7 cellular contexts compared by ENCODE assay signal in the genomic region with DNA sequence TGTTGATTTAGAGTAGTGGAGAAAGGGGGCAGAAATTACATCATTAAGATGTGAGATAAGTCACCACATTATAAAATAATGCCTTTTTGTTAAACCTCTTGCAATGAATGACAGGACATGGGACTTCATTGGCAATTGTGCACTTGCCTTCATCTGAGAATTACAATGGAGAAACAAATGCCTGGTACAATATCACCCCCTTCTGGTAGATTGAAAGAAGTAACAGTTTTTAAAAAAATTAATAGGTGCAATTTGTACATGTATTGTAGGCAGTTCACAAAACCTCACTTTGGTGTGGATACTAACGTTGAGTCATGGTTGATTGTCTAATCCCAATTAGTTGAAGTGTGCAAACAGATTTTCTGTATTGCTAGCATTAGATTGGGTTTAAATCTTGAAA. TPM values are rescaled to one million over a fixed set of nuclear protein-coding genes. Genes with fewer than 3 reads are reported as not detected.
DNase-seq lines count a peak whose midpoint lies in the region; ATAC-seq and TF ChIP-seq lines count a peak whose summit lies in the region.

No MANE protein-coding gene starts in this region.

- no peak overlapping the region for H2AFZ ChIP-seq in smooth muscle cell (ENCODE audit: low read depth)

- H3K79me2 ChIP-seq in smooth muscle cell (ENCODE audit: low read depth) = no peaks in the 10 kb centered on the region

- H3K4me1 ChIP-seq in adrenal gland (replicated peaks in 1 of 2) = peaks cover 0 to 17% of the 10 kb centered on the region in 2 donors
- no peaks in the 10 kb centered on the region for H3K4me1 ChIP-seq in right cardiac atrium (ENCODE audit: control insufficient read depth, insufficient read depth, low read length)
- H3K4me1 ChIP-seq in smooth muscle cell (ENCODE audit: low read depth) = no peaks in the 10 kb centered on the region

- H3K4me3 Mint-ChIP-seq in HFFc6 = no peak overlapping the region

- peak; percentile 43 to 73 for ATAC-seq in right cardiac atrium

- H3K4me3 ChIP-seq in adrenal gland (no peak overlapping the region), right cardiac atrium (ENCODE audit: low read length) (no peak overlapping the region), smooth muscle cell (no peak overlapping the region)

- no peak overlapping the region for H3K9ac ChIP-seq in smooth muscle cell (ENCODE audit: low read depth)

- DNase-seq in G401 (ENCODE audit: low spot score) = peak; percentile 61
- peak; percentile 54 for DNase-seq in HFFc6
- peak; percentile 41 for DNase-seq in NCI-H524 treated with DMSO at 0.1 percent for 48 hours (lab: John Stamatoyannopoulos, UW)
- no peak for DNase-seq in adrenal gland
- DNase-seq in right cardiac atrium = no peak
- no peak for DNase-seq in smooth muscle cell (lab: John Stamatoyannopoulos, UW; ENCODE audit: unreplicated experiment)
- DNase-seq in mesenteric fat pad (ENCODE audit: low spot score) = no peak

- H3K4me2 ChIP-seq in smooth muscle cell = no peak overlapping the region

- H3K27me3 Mint-ChIP-seq in HFFc6 (ENCODE audit: insufficient read depth) = peaks cover 8% of the 10 kb centered on the region; the same call in 1 of the 2 replicates

- H3K27ac Mint-ChIP-seq in HFFc6 = no peak overlapping the region

- H3K36me3 ChIP-seq in adrenal gland (replicated peaks in 1 of 2) (no peaks in the 10 kb centered on the region), smooth muscle cell (ENCODE audit: low read depth) (no peaks in the 10 kb centered on the region)

- H3K9me3 ChIP-seq in adrenal gland (replicated peaks in 1 of 3) (no peaks in the 10 kb centered on the region), right cardiac atrium (ENCODE audit: control insufficient read depth, low read length) (no peaks in the 10 kb centered on the region), smooth muscle cell (replicated peaks; ENCODE audit: low read depth) (no peaks in the 10 kb centered on the region)

- H3K36me3 Mint-ChIP-seq in HFFc6 (ENCODE audit: low read depth) = no peaks in the 10 kb centered on the region

- TF ChIP-seq POLR2A in adrenal gland (IDR thresholded peaks at IDR 0.05) = no peak

- peaks cover 20% of the 10 kb centered on the region for H3K4me1 Mint-ChIP-seq in HFFc6 (ENCODE audit: low read depth)

- in situ Hi-C loops in G401 (cut with HindIII; ENCODE audit: low sequenced_read_pairs) = no loop called here

- TF ChIP-seq CTCF in HFFc6 (IDR thresholded peaks at IDR 0.05) (peak; percentile 91), adrenal gland (IDR thresholded peaks at IDR 0.05) (peak; percentile 54 to 88 (median 78)), smooth muscle cell (IDR thresholded peaks at IDR 0.05; ENCODE audit: borderline replicate concordance, insufficient read depth, poor library complexity, severe bottlenecking) (peak; percentile 69)

- no peaks in the 10 kb centered on the region for H3F3A ChIP-seq in smooth muscle cell (ENCODE audit: low read depth)

- intact Hi-C loops in adrenal gland (cut with DNase I) = loop anchor here (5.0 kb wide), 3 partner anchors 56 to 116 kb away; no protein-coding TSS in a partner anchor
- intact Hi-C loops in right cardiac atrium (cut with DNase I) = loop anchor here in 3 of 4 donors (2.0 to 5.0 kb wide), 4 partner anchors 56 to 116 kb away; no protein-coding TSS in a partner anchor

- no peaks in the 10 kb centered on the region for H4K20me1 ChIP-seq in smooth muscle cell (ENCODE audit: low read depth)

- H3K27me3 ChIP-seq in adrenal gland (no peaks in the 10 kb centered on the region), right cardiac atrium (ENCODE audit: control insufficient read depth, insufficient read depth) (no peaks in the 10 kb centered on the region), smooth muscle cell (ENCODE audit: low read depth) (no peaks in the 10 kb centered on the region)

- H3K27ac ChIP-seq in adrenal gland (no peak overlapping the region), right cardiac atrium (ENCODE audit: low read length) (no peak overlapping the region), smooth muscle cell (ENCODE audit: low read depth) (no peak overlapping the region)

- no peaks in the 10 kb centered on the region for H3K9me3 Mint-ChIP-seq in HFFc6

- 0 to 4% (median 2%) methylated on average over 1 of the region's 1 CpG for WGBS in adrenal gland, 4 donors
- WGBS in right cardiac atrium = 0% methylated on average over 1 of the region's 1 CpG
- 15% methylated on average over 1 of the region's 1 CpG for WGBS in smooth muscle cell (ENCODE audit: low lambda C conversion rate)

RNA-seq across cellular contexts. Expression of gene P2RY14, which starts 4.6 kb away (rescaled TPM):
- total RNA-seq in G401 (2014; rRNA removed; shearing (Covaris generic)) = not detected in 2 replicates
- not detected for total RNA-seq in HFFc6 (2021; fragmentation: NEBNext Ultra II Directional; extraction: Animal tissue kit (Norgen Biotek cat#: 25700))
- total RNA-seq in adrenal gland = 1 to 10 TPM in 1 of 8 donors, under 1 TPM in 6, not detected in 1; 0.28 to 2.4 (median 0.65) TPM
- polyA plus RNA-seq in adrenal gland = under 1 TPM; 0.40 to 0.57 (median 0.57) TPM
- total RNA-seq in right cardiac atrium = 1 to 10 TPM in 3 of 4 donors, under 1 TPM in 1; 0.39 to 1.3 (median 1.2) TPM
- polyA plus RNA-seq in right cardiac atrium = 1.9 TPM
- total RNA-seq in smooth muscle cell = not detected in 2 replicates
- polyA plus RNA-seq in smooth muscle cell = not detected in 2 replicates
- 1.4 TPM for total RNA-seq in mesenteric fat pad

RNA-seq across cellular contexts. Expression of gene GPR87, which starts 33.7 kb away (rescaled TPM):
- 0.20 TPM in 1 of 2 replicates, not detected in the other for total RNA-seq in G401 (2014; rRNA removed; shearing (Covaris generic))
- total RNA-seq in HFFc6 (2021; fragmentation: NEBNext Ultra II Directional; extraction: Animal tissue kit (Norgen Biotek cat#: 25700)) = not detected
- total RNA-seq in adrenal gland (not detected), right cardiac atrium (not detected), smooth muscle cell (24.0 and 27.1 TPM in 2 replicates), mesenteric fat pad (not detected)
- polyA plus RNA-seq in adrenal gland (not detected), right cardiac atrium (not detected), smooth muscle cell (5.1 and 25.4 TPM in 2 replicates)

RNA-seq across cellular contexts. Expression of gene P2RY13, which starts 46.4 kb away (rescaled TPM):
- total RNA-seq in G401 (2014; rRNA removed; shearing (Covaris generic)) = not detected in 2 replicates
- not detected for total RNA-seq in HFFc6 (2021; fragmentation: NEBNext Ultra II Directional; extraction: Animal tissue kit (Norgen Biotek cat#: 25700))
- 1 to 10 TPM in 7 of 8 donors, under 1 TPM in 1; 0.66 to 6.0 (median 2.7) TPM for total RNA-seq in adrenal gland
- 1 to 10 TPM; 1.2 to 2.7 (median 1.7) TPM for polyA plus RNA-seq in adrenal gland
- 1 to 10 TPM; 1.2 to 2.1 (median 1.5) TPM for total RNA-seq in right cardiac atrium
- polyA plus RNA-seq in right cardiac atrium = 0.29 TPM
- not detected in 2 replicates for total RNA-seq in smooth muscle cell
- polyA plus RNA-seq in smooth muscle cell = not detected in 2 replicates
- 4.7 TPM for total RNA-seq in mesenteric fat pad

Comparison
In these comparisons a context has a peak if more than half of its experiments do, and no peak if none do; other contexts are left out.
1. DNase-seq: peak in G401 (single experiment), HFFc6 (single experiment) and NCI-H524 treated with DMSO at 0.1 percent for 48 hours (single experiment); none in adrenal gland (0 of 7), right cardiac atrium (0 of 3), smooth muscle cell (single experiment) and mesenteric fat pad (single experiment).
2. RNA of gene GPR87, which starts 33.7 kb away (total RNA-seq): 24.0 to 27.1 TPM in smooth muscle cell; 0.20 TPM in G401, not detected in HFFc6, not detected in adrenal gland, not detected in right cardiac atrium and not detected in mesenteric fat pad (single experiment); every median in the first group is over 10 times any median in the second.
3. Peak in every context shown above with its lines, with median percentiles within 50 percentile points of each other: CTCF ChIP-seq.